In the genomic region with DNA sequence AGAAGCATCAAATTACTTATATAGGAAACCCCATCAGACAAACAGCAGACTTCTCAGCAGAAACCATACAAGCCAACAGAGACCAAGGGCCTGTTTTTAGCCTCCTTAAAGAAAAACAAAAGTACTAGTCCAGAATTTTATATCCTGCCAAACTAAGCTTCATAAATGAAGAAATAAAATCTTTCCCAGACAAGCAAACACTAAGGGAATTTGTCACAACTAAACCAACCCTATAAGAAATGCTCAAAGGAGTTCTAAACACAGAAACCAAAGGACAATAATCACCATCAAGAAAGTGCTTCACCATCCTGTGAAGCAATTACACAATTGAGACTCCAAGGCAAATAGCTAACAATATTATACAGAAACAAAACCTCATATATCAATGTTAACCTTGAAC, we compare ENCODE assay signal across 35 cellular contexts.
"Had no signal": no experiment of that assay in that cellular context is flagged by ENCODE, and none has a peak within 500 bp of the region (broad histone marks: within the 10 kb centered on the region; RNA-seq: fewer than 3 reads in every experiment).

No MANE protein-coding gene starts in this region.

- H3K36me3 ChIP-seq: MG63 had no signal

- DNase-seq: Karpas-422, Kasumi-1, MG63, MM.1S, MV-4-11, NCI-H1048, NCI-H1092, NCI-H1092 treated with DMSO at 0.1 percent for 48 hours, NCI-H1105, NCI-H1105 treated with DMSO at 0.1 percent for 48 hours, NCI-H1417, NCI-H1417 treated with DMSO at 0.1 percent for 48 hours, NCI-H1436, NCI-H1436 treated with DMSO at 0.1 percent for 48 hours, NCI-H146, NCI-H1694, NCI-H1694 treated with DMSO at 0.1 percent for 48 hours, NCI-H187, NCI-H187 treated with DMSO at 0.1 percent for 48 hours, NCI-H1930, NCI-H2029, NCI-H2029 treated with DMSO at 0.1 percent for 48 hours, NCI-H2081, NCI-H2081 treated with DMSO at 0.1 percent for 48 hours, NCI-H2107, NCI-H2171, NCI-H2171 treated with DMSO at 0.1 percent for 48 hours, NCI-H2227 treated with DMSO at 0.1 percent for 48 hours, NCI-H226, NCI-H345, NCI-H446, NCI-H446 treated with DMSO at 0.1 percent for 48 hours, NCI-H510A, NCI-H510A treated with DMSO at 0.1 percent for 48 hours, NCI-H524 had no signal

- H3K9me3 ChIP-seq: MG63 had no signal

- H3K4me3 ChIP-seq: MG63 had no signal

- H3K27me3 ChIP-seq: MG63 had no signal
